26 cellular contexts compared by ENCODE assay signal in genomic region chr12:88595697-88596096, GRCh38. TPM values are rescaled to one million over a fixed set of nuclear protein-coding genes. Genes with fewer than 3 reads are reported as not detected.
A peak's percentile ranks its signal among the peaks of the same experiment; 100 is the strongest.
DNase-seq lines count a peak whose midpoint lies in the region; ATAC-seq, FAIRE-seq and TF ChIP-seq lines count a peak whose summit lies in the region.
"Had no signal": no experiment of that assay in that cellular context is flagged by ENCODE, and none has a peak within 500 bp of the region (broad histone marks: within the 10 kb centered on the region; RNA-seq: fewer than 3 reads in every experiment).

No MANE protein-coding gene starts in this region.

- H3K79me2 ChIP-seq in hepatocyte = no peaks in the 10 kb centered on the region

- H3K36me3 ChIP-seq in HEK293 (ENCODE audit: control insufficient read depth in 2 of 2, insufficient read depth in 1 of 2, low read length in 2 of 2) (no peaks in the 10 kb centered on the region), mucosa of descending colon (ENCODE audit: low read depth) (no peaks in the 10 kb centered on the region), pancreas (no peaks in the 10 kb centered on the region), hepatocyte (replicated peaks; ENCODE audit: insufficient read depth, low read depth) (no peaks in the 10 kb centered on the region)
- H3K36me3 ChIP-seq: BE2C; BLaER1 treated with 17β-estradiol and CSF1 and Interleukin-3, amounts not matched to agents 10 nM and 100 nM had no signal

- no peak overlapping the region for H3K4me3 ChIP-seq in HEK293 (ENCODE audit: low read depth, low read length)
- no peak overlapping the region for H3K4me3 ChIP-seq in mucosa of descending colon
- no peak overlapping the region for H3K4me3 ChIP-seq in pancreas
- H3K4me3 ChIP-seq in hepatocyte = no peak overlapping the region
- H3K4me3 ChIP-seq: BLaER1 treated with 17β-estradiol and CSF1 and Interleukin-3, amounts not matched to agents 10 nM and 100 nM; GM23338 had no signal

- ATAC-seq in mucosa of descending colon (peak; percentile 85), pancreas (no peak), HG03159 (IDR thresholded peaks at IDR 0.05; ENCODE audit: unreplicated experiment) (no peak)
- ATAC-seq: GM23338, HCT116 had no signal

- no peak overlapping the region for H3K4me2 ChIP-seq in hepatocyte
- H3K4me2 ChIP-seq: BLaER1 treated with 17β-estradiol and CSF1 and Interleukin-3, amounts not matched to agents 10 nM and 100 nM; GM23338 had no signal

- H4K20me1 ChIP-seq in hepatocyte (ENCODE audit: insufficient read depth, poor library complexity, severe bottlenecking) = no peaks in the 10 kb centered on the region
- H4K20me1 ChIP-seq: BLaER1 treated with 17β-estradiol and CSF1 and Interleukin-3, amounts not matched to agents 10 nM and 100 nM had no signal

- H3K27me3 ChIP-seq in pancreas (no peaks in the 10 kb centered on the region), hepatocyte (no peaks in the 10 kb centered on the region)
- H3K27me3 ChIP-seq: BE2C; BLaER1 treated with 17β-estradiol and CSF1 and Interleukin-3, amounts not matched to agents 10 nM and 100 nM had no signal

- no peak for TF ChIP-seq CTCF in HEK293 (tag by site-specific recombination; IDR thresholded peaks at IDR 0.05)
- TF ChIP-seq CTCF in mucosa of descending colon (IDR thresholded peaks at IDR 0.05) = no peak
- no peak for TF ChIP-seq CTCF in pancreas (IDR thresholded peaks at IDR 0.05)
- TF ChIP-seq CTCF in hepatocyte (IDR thresholded peaks at IDR 0.05; ENCODE audit: poor library complexity) = no peak

- H3K9me2 ChIP-seq in hepatocyte (replicated peaks; ENCODE audit: insufficient read depth) = no peaks in the 10 kb centered on the region

- intact Hi-C loops in mucosa of descending colon (cut with DNase I, micrococcal nuclease) (no loop called here), pancreas (cut with DNase I) (no loop called here)

- no peak overlapping the region for H3K27ac ChIP-seq in HEK293 (ENCODE audit: extremely low read depth, low read depth, low read length)
- no peak overlapping the region for H3K27ac ChIP-seq in pancreas
- no peak overlapping the region for H3K27ac ChIP-seq in hepatocyte
- H3K27ac ChIP-seq: 22Rv1; BLaER1 treated with 17β-estradiol and CSF1 and Interleukin-3, amounts not matched to agents 10 nM and 100 nM had no signal

- POLR2A ChIA-PET in HEK293 (lab: Yijun Ruan, JAX) = interaction anchor here (0.7 kb wide), 1 partner anchor 18 kb away, joined by 6 read pairs; no protein-coding TSS in a partner anchor

- CTCF ChIA-PET in HEK293 (lab: Yijun Ruan, JAX) = interaction anchor here (0.6 kb wide), 3 partner anchors 301 to 500 kb away, joined by 3 to 4 read pairs (median 3); no protein-coding TSS in a partner anchor

- H3K9me3 ChIP-seq in HEK293 (ENCODE audit: control insufficient read depth, insufficient read depth, low read depth, low read length) = no peaks in the 10 kb centered on the region
- no peaks in the 10 kb centered on the region for H3K9me3 ChIP-seq in mucosa of descending colon
- no peaks in the 10 kb centered on the region for H3K9me3 ChIP-seq in pancreas
- H3K9me3 ChIP-seq in hepatocyte (ENCODE audit: low read depth) = no peaks in the 10 kb centered on the region
- H3K9me3 ChIP-seq: BE2C; BLaER1 treated with 17β-estradiol and CSF1 and Interleukin-3, amounts not matched to agents 10 nM and 100 nM had no signal

- H2AFZ ChIP-seq in hepatocyte = no peak overlapping the region

- no peak for DNase-seq in mucosa of descending colon
- DNase-seq in pancreas = no peak
- no peak for DNase-seq in COLO668 (lab: John Stamatoyannopoulos, UW; ENCODE audit: unreplicated experiment)
- no peak for DNase-seq in hepatocyte (ENCODE audit: low spot score)
- no peak for DNase-seq in activated gamma-delta T cell (lab: John Stamatoyannopoulos, UW)
- DNase-seq: AML-193; BE2C; Calu3; CD4-positive, alpha-beta T cell; CD8-positive, alpha-beta memory T cell; COR-L47; DMS53; DMS79 treated with DMSO at 0.1 percent for 48 hours; GF-D8; H9; HFFc6 had no signal

- H3K4me1 ChIP-seq in HEK293 (ENCODE audit: control insufficient read depth, insufficient read depth, low read length) (no peaks in the 10 kb centered on the region), mucosa of descending colon (ENCODE audit: low read depth) (peaks cover 17% of the 10 kb centered on the region), pancreas (no peaks in the 10 kb centered on the region), hepatocyte (ENCODE audit: insufficient read depth) (no peaks in the 10 kb centered on the region)

- FAIRE-seq in colon (lab: Jason Lieb, UNC) (peak; percentile 90), pancreas (lab: Jason Lieb, UNC) (peak; percentile 83)
- FAIRE-seq: A204.1, GM12891, GM18507 had no signal

TF ChIP-seq in HEK293, 187 proteins besides CTCF, POLR2A, EP300 and RAD21:
- TF ChIP-seq ZNF214 (tag by site-specific recombination; IDR thresholded peaks at IDR 0.05; ENCODE audit: borderline replicate concordance) (no peak), PRDM6 (tag by site-specific recombination; IDR thresholded peaks at IDR 0.05) (peak; percentile 46; the same call in 1 of the 2 replicates)

RNA-seq across cellular contexts. Expression of gene KITLG, which starts 15.4 kb away (rescaled TPM):
- total RNA-seq in mucosa of descending colon = 10 to 100 TPM; 28.5 to 96.2 (median 37.4) TPM
- 10 to 100 TPM in 2 of 6 donors, 1 to 10 TPM in 4; 3.0 to 14.3 (median 6.0) TPM for total RNA-seq in pancreas
- 1 to 10 TPM; 1.5 to 2.4 TPM for polyA plus RNA-seq in pancreas
- total RNA-seq in hepatocyte = 28.6 and 30.4 TPM in 2 replicates
- polyA plus RNA-seq in hepatocyte = 3.1 and 4.3 TPM in 2 replicates
- total RNA-seq: CD4-positive, alpha-beta T cell had no signal
- polyA plus RNA-seq: CD8-positive, alpha-beta memory T cell had no signal
